Comparison of ENCODE assay signal across 14 cellular contexts in the genomic region with DNA sequence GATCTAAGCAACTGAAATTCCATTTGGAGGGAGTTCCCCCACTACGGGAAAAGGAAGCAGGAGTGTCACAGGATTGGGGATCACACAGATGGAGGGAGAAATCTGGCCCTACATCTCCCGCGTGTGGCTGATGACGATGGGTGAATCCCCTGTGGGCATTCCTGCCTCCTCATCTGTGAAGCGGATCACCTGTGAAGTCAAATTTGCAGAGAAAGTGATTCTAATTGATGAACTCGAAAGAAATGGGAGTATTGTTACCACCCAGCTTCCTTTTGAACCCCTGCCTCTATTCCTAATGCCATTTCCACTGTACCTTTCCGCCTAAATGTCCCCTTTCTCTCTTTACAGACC.
"Had no signal": no experiment of that assay in that cellular context is flagged by ENCODE, and none has a peak within 500 bp of the region (broad histone marks: within the 10 kb centered on the region; RNA-seq: fewer than 3 reads in every experiment).

No MANE protein-coding gene starts in this region.

- H3K4me1 ChIP-seq: colonic mucosa had no signal

- H3K27me3 ChIP-seq: gastrocnemius medialis had no signal

- H3K9me3 Mint-ChIP-seq: activated CD4-positive, alpha-beta memory T cell treated with anti-CD3 and anti-CD28 coated beads for 36 hours; activated naive CD4-positive, alpha-beta T cell treated with anti-CD3 and anti-CD28 coated beads for 36 hours; activated naive CD8-positive, alpha-beta T cell treated with anti-CD3 and anti-CD28 coated beads, Interleukin-2, amount 10 ng/mL, durations not matched to agents 7 days and 5 days; activated T-cell treated with anti-CD3 and anti-CD28 coated beads, Interleukin-2, amount 50 U/mL, for 72 hours; effector memory CD8-positive, alpha-beta T cell; naive thymus-derived CD4-positive, alpha-beta T cell had no signal

- H3K27ac ChIP-seq: colonic mucosa, dorsolateral prefrontal cortex, esophagus squamous epithelium, gastrocnemius medialis, heart right ventricle, lower lobe of right lung had no signal

- H3K4me3 Mint-ChIP-seq: activated CD4-positive, alpha-beta memory T cell treated with anti-CD3 and anti-CD28 coated beads for 36 hours; activated naive CD4-positive, alpha-beta T cell treated with anti-CD3 and anti-CD28 coated beads for 36 hours; activated naive CD8-positive, alpha-beta T cell treated with anti-CD3 and anti-CD28 coated beads, Interleukin-2, amount 10 ng/mL, durations not matched to agents 7 days and 5 days had no signal

- H3K36me3 Mint-ChIP-seq: activated CD4-positive, alpha-beta memory T cell treated with anti-CD3 and anti-CD28 coated beads for 36 hours; activated naive CD8-positive, alpha-beta T cell treated with anti-CD3 and anti-CD28 coated beads, Interleukin-2, amount 10 ng/mL, durations not matched to agents 7 days and 5 days; naive thymus-derived CD4-positive, alpha-beta T cell had no signal

- H3K27ac Mint-ChIP-seq: activated CD4-positive, alpha-beta memory T cell treated with anti-CD3 and anti-CD28 coated beads for 36 hours; activated naive CD4-positive, alpha-beta T cell treated with anti-CD3 and anti-CD28 coated beads for 36 hours; activated naive CD8-positive, alpha-beta T cell treated with anti-CD3 and anti-CD28 coated beads, Interleukin-2, amount 10 ng/mL, durations not matched to agents 7 days and 5 days; activated T-cell treated with anti-CD3 and anti-CD28 coated beads, Interleukin-2, amount 50 U/mL, for 72 hours; effector memory CD8-positive, alpha-beta T cell; naive thymus-derived CD4-positive, alpha-beta T cell had no signal

- H3K9me3 ChIP-seq: colonic mucosa, esophagus squamous epithelium, gastrocnemius medialis, heart right ventricle, lower lobe of right lung had no signal

- H3K27me3 Mint-ChIP-seq: progenitor cell of endocrine pancreas had no signal

- DNase-seq: amniotic stem cell, esophagus squamous epithelium had no signal

- H3K4me3 ChIP-seq: colonic mucosa had no signal

- H3K36me3 ChIP-seq: colonic mucosa, esophagus squamous epithelium, gastrocnemius medialis, heart right ventricle, lower lobe of right lung had no signal
